ENCODE assay signal across 23 cellular contexts in genomic region chr3:52326976-52327375, GRCh38. TPM values are rescaled to one million over a fixed set of nuclear protein-coding genes. Genes with fewer than 3 reads are reported as not detected.
A peak's percentile ranks its signal among the peaks of the same experiment; 100 is the strongest.
DNase-seq lines count a peak whose midpoint lies in the region; ATAC-seq, FAIRE-seq and TF ChIP-seq lines count a peak whose summit lies in the region.
"Had no signal": no experiment of that assay in that cellular context is flagged by ENCODE, and none has a peak within 500 bp of the region (broad histone marks: within the 10 kb centered on the region; RNA-seq: fewer than 3 reads in every experiment).

No MANE protein-coding gene starts in this region.

- H3K79me2 ChIP-seq in osteoblast (ENCODE audit: insufficient read depth, low read length), result no peaks in the 10 kb centered on the region

- H3K27me3 ChIP-seq in osteoblast (ENCODE audit: insufficient read depth, low read length) (no peaks in the 10 kb centered on the region), Caco-2 (replicated peaks; ENCODE audit: control insufficient read depth, insufficient read depth, low read length) (no peaks in the 10 kb centered on the region)
- H3K27me3 ChIP-seq: BLaER1 treated with 17β-estradiol and CSF1 and Interleukin-3, amounts not matched to agents 10 nM and 100 nM had no signal

- no peaks in the 10 kb centered on the region for H3K9me3 Mint-ChIP-seq in Caco-2 (ENCODE audit: unreplicated experiment)
- H3K9me3 Mint-ChIP-seq in activated CD4-positive, alpha-beta T cell treated with anti-CD3 and anti-CD28 coated beads for 36 hours (ENCODE audit: low read depth), result no peaks in the 10 kb centered on the region
- H3K9me3 Mint-ChIP-seq: CD4-positive, alpha-beta T cell; CD8-positive, alpha-beta T cell had no signal

- intact Hi-C loops in Right ventricle myocardium superior (cut with DNase I), result no loop called here
- intact Hi-C loops in left ventricle myocardium superior (cut with micrococcal nuclease), result no loop called here
- intact Hi-C loops in kidney (cut with DNase I), result no loop called here
- intact Hi-C loops in Caco-2 (cut with micrococcal nuclease; ENCODE audit: unreplicated experiment), result no loop called here
- intact Hi-C loops in activated CD4-positive, alpha-beta T cell treated with anti-CD3 and anti-CD28 coated beads for 36 hours (cut with DNase I, micrococcal nuclease), result no loop called here

- H3K36me3 Mint-ChIP-seq in Caco-2 (ENCODE audit: insufficient read depth, unreplicated experiment), result peaks cover 6% of the 10 kb centered on the region
- no peaks in the 10 kb centered on the region for H3K36me3 Mint-ChIP-seq in activated CD4-positive, alpha-beta T cell treated with anti-CD3 and anti-CD28 coated beads for 36 hours (ENCODE audit: low read depth)

- no peaks in the 10 kb centered on the region for H3K27me3 Mint-ChIP-seq in Caco-2 (ENCODE audit: insufficient read depth, unreplicated experiment)
- H3K27me3 Mint-ChIP-seq in activated CD4-positive, alpha-beta T cell treated with anti-CD3 and anti-CD28 coated beads for 36 hours, result no peaks in the 10 kb centered on the region
- H3K27me3 Mint-ChIP-seq: B cell; CD4-positive, alpha-beta T cell had no signal

- peaks cover 0 to 11% of the 10 kb centered on the region in 2 donors for H3K4me1 ChIP-seq in kidney (ENCODE audit: control insufficient read depth in 1 of 2, insufficient read depth in 1 of 2, low read depth in 1 of 2, low read length in 2 of 2)
- no peaks in the 10 kb centered on the region for H3K4me1 ChIP-seq in osteoblast (ENCODE audit: insufficient read depth, low read length)
- peaks cover 10% of the 10 kb centered on the region; the same call in 1 of the 2 replicates for H3K4me1 ChIP-seq in Caco-2
- H3K4me1 ChIP-seq: A549 had no signal

- DNase-seq in Right ventricle myocardium superior (peak; percentile 26), left ventricle myocardium superior (no peak), kidney (peak; percentile 53), osteoblast (ENCODE audit: insufficient read length, low spot score, missing footprints) (peak; percentile 32), foreskin melanocyte (no peak), Caco-2 (no peak)
- no peak for DNase-seq in activated CD4-positive, alpha-beta T cell treated with anti-CD3 and anti-CD28 coated beads for 36 hours
- DNase-seq: AML-193; CD4-positive, alpha-beta T cell; CD8-positive, alpha-beta T cell; DMS 273 treated with DMSO at 0.1 percent for 48 hours; DMS153; DMS53; DMS79 treated with DMSO at 0.1 percent for 48 hours; GF-D8 had no signal

- H3K4me3 Mint-ChIP-seq in Caco-2 (ENCODE audit: unreplicated experiment), result no peak overlapping the region
- H3K4me3 Mint-ChIP-seq in activated CD4-positive, alpha-beta T cell treated with anti-CD3 and anti-CD28 coated beads for 36 hours, result no peak overlapping the region
- H3K4me3 Mint-ChIP-seq: B cell; CD4-positive, alpha-beta T cell; CD8-positive, alpha-beta T cell had no signal

- no peak overlapping the region for H3K27ac ChIP-seq in kidney (ENCODE audit: low read depth in 2 of 2, low read length in 2 of 2)
- no peak overlapping the region for H3K27ac ChIP-seq in osteoblast (ENCODE audit: low read depth, low read length)
- H3K27ac ChIP-seq: 22Rv1; A549; BLaER1 treated with 17β-estradiol and CSF1 and Interleukin-3, amounts not matched to agents 10 nM and 100 nM; C4-2B had no signal

- no peaks in the 10 kb centered on the region for H3K4me1 Mint-ChIP-seq in Caco-2 (ENCODE audit: low read depth, unreplicated experiment)
- no peaks in the 10 kb centered on the region for H3K4me1 Mint-ChIP-seq in activated CD4-positive, alpha-beta T cell treated with anti-CD3 and anti-CD28 coated beads for 36 hours
- H3K4me1 Mint-ChIP-seq: B cell had no signal

- H3K4me3 ChIP-seq in kidney (ENCODE audit: low read length in 2 of 2) (no peak overlapping the region), osteoblast (ENCODE audit: insufficient read depth, low read length) (no peak overlapping the region), Caco-2 (ENCODE audit: low read depth, low read length) (no peak overlapping the region)
- H3K4me3 ChIP-seq: A549; BLaER1 treated with 17β-estradiol and CSF1 and Interleukin-3, amounts not matched to agents 10 nM and 100 nM had no signal

- no peak overlapping the region for H2AFZ ChIP-seq in osteoblast (ENCODE audit: low read length)

- H3K27ac Mint-ChIP-seq in Caco-2 (ENCODE audit: unreplicated experiment), result no peak overlapping the region
- H3K27ac Mint-ChIP-seq in activated CD4-positive, alpha-beta T cell treated with anti-CD3 and anti-CD28 coated beads for 36 hours, result no peak overlapping the region
- H3K27ac Mint-ChIP-seq: B cell; CD4-positive, alpha-beta T cell; CD8-positive, alpha-beta T cell had no signal

- ATAC-seq in Right ventricle myocardium superior (ENCODE audit: poor library complexity) (no peak), left ventricle myocardium superior (no peak)
- ATAC-seq in activated CD4-positive, alpha-beta T cell treated with anti-CD3 and anti-CD28 coated beads for 36 hours, result no peak
- ATAC-seq: A549; CD8-positive, alpha-beta T cell had no signal

- TF ChIP-seq CTCF in kidney (IDR thresholded peaks at IDR 0.05; ENCODE audit: borderline replicate concordance, extremely low read depth, insufficient read depth) (no peak), osteoblast (IDR thresholded peaks at IDR 0.05; ENCODE audit: extremely low read depth, low read depth, low read length) (no peak), Caco-2 (IDR thresholded peaks at IDR 0.05; ENCODE audit: insufficient read depth in 1 of 2, low read depth in 1 of 2, low read length in 1 of 2, severe bottlenecking in 1 of 2, unreplicated experiment in 1 of 2) (no peak)

- POLR2A ChIA-PET in Caco-2 (lab: Charles Lee), result no interaction called here
- POLR2A ChIA-PET in activated CD4-positive, alpha-beta T cell treated with anti-CD3 and anti-CD28 coated beads for 36 hours (lab: Charles Lee), result no interaction called here

- no peak for FAIRE-seq in kidney (lab: Jason Lieb, UNC)
- FAIRE-seq: A549, G401.6, GM12891, GM19239 had no signal

- H4K20me1 ChIP-seq in osteoblast (ENCODE audit: insufficient read depth, low read length), result no peaks in the 10 kb centered on the region

- H3K9me3 ChIP-seq in kidney (ENCODE audit: control insufficient read depth in 1 of 2, low read length in 2 of 2) (no peaks in the 10 kb centered on the region), osteoblast (ENCODE audit: low read depth, low read length) (no peaks in the 10 kb centered on the region), Caco-2 (no peaks in the 10 kb centered on the region)
- H3K9me3 ChIP-seq: A549; BLaER1 treated with 17β-estradiol and CSF1 and Interleukin-3, amounts not matched to agents 10 nM and 100 nM had no signal

- H3K36me3 ChIP-seq in kidney (ENCODE audit: control insufficient read depth in 1 of 2, insufficient read depth in 2 of 2, low read length in 2 of 2), result no peaks in the 10 kb centered on the region
- H3K36me3 ChIP-seq in osteoblast (ENCODE audit: insufficient read depth, low read length), result no peaks in the 10 kb centered on the region
- H3K36me3 ChIP-seq in Caco-2 (ENCODE audit: control insufficient read depth, insufficient read depth, low read length), result no peaks in the 10 kb centered on the region

- no TSS peak for BruUV-seq in Caco-2 (replicated peaks; lab: Mats Ljungman, UMichigan)

- no peak overlapping the region for H3K4me2 ChIP-seq in osteoblast (ENCODE audit: insufficient read depth, low read length)
- H3K4me2 ChIP-seq: A549; BLaER1 treated with 17β-estradiol and CSF1 and Interleukin-3, amounts not matched to agents 10 nM and 100 nM had no signal

- CTCF ChIA-PET in Caco-2 (lab: Charles Lee), result interaction anchor here (1.9 kb wide), 1 partner anchor 58 kb away, joined by 5 read pairs; no protein-coding TSS in a partner anchor
- CTCF ChIA-PET in activated CD4-positive, alpha-beta T cell treated with anti-CD3 and anti-CD28 coated beads for 36 hours (lab: Charles Lee), result interaction anchor here (1.4 to 2.0 kb wide), 2 partner anchors 13 to 20 kb away, joined by 4 to 16 read pairs; no protein-coding TSS in a partner anchor

- H3K9ac ChIP-seq in kidney (ENCODE audit: low read length in 2 of 2), result no peak overlapping the region
- H3K9ac ChIP-seq: BLaER1 treated with 17β-estradiol and CSF1 and Interleukin-3, amounts not matched to agents 10 nM and 100 nM had no signal

RNA-seq across cellular contexts. Expression of gene DNAH1, which starts 10.9 kb away (rescaled TPM):
- 1.9 TPM for total RNA-seq in Right ventricle myocardium superior
- 2.3 TPM for total RNA-seq in left ventricle myocardium superior
- 12.1 TPM for total RNA-seq in kidney
- polyA plus RNA-seq in kidney (ENCODE audit: insufficient read depth, low read depth, low replicate concordance), result 1.7 TPM
- total RNA-seq in osteoblast, result 8.0 and 8.7 TPM in 2 replicates
- 2.9 and 4.1 TPM in 2 replicates for total RNA-seq in Caco-2 (2022)
- 10 to 100 TPM in 1 of 2 experiments, 1 to 10 TPM in 1; 7.4 to 10.1 TPM for total RNA-seq in activated CD4-positive, alpha-beta T cell treated with anti-CD3 and anti-CD28 coated beads for 36 hours

RNA-seq across cellular contexts. Expression of gene GLYCTK, which starts 39.3 kb away (rescaled TPM):
- 5.3 TPM for total RNA-seq in Right ventricle myocardium superior
- 4.0 TPM for total RNA-seq in left ventricle myocardium superior
- total RNA-seq in kidney, result 30.7 TPM
- polyA plus RNA-seq in kidney (ENCODE audit: insufficient read depth, low read depth, low replicate concordance), result 50.2 TPM
- total RNA-seq in osteoblast, result 13.8 and 15.0 TPM in 2 replicates
- total RNA-seq in Caco-2 (2022), result 128 and 146 TPM in 2 replicates
- 10 to 100 TPM; 13.3 to 18.8 TPM for total RNA-seq in activated CD4-positive, alpha-beta T cell treated with anti-CD3 and anti-CD28 coated beads for 36 hours

RNA-seq across cellular contexts. Expression of gene WDR82, which starts 48.5 kb away (rescaled TPM):
- total RNA-seq in Right ventricle myocardium superior, result 61.0 TPM
- total RNA-seq in left ventricle myocardium superior, result 67.5 TPM
- total RNA-seq in kidney, result 75.8 TPM
- 20.9 TPM for polyA plus RNA-seq in kidney (ENCODE audit: insufficient read depth, low read depth, low replicate concordance)
- total RNA-seq in osteoblast, result 54.2 and 58.3 TPM in 2 replicates
- 67.1 and 68.7 TPM in 2 replicates for total RNA-seq in Caco-2 (2022)
- total RNA-seq in activated CD4-positive, alpha-beta T cell treated with anti-CD3 and anti-CD28 coated beads for 36 hours, result 100 to 1,000 TPM in 1 of 2 experiments, 10 to 100 TPM in 1; 95.2 to 113 TPM

Comparison
In these comparisons a context has a peak if more than half of its experiments do, and no peak if none do; other contexts are left out.
1. DNase-seq: peak in Right ventricle myocardium superior (single experiment), kidney (single experiment) and osteoblast (single experiment); none in left ventricle myocardium superior (single experiment), foreskin melanocyte (single experiment), Caco-2 (0 of 2) and activated CD4-positive, alpha-beta T cell treated with anti-CD3 and anti-CD28 coated beads for 36 hours (single experiment).